ENCODE assay signal across 8 cellular contexts in genomic region chr6:112086744-112087135, GRCh38. TPM values are rescaled to one million over a fixed set of nuclear protein-coding genes. Genes with fewer than 3 reads are reported as not detected.
A peak's percentile ranks its signal among the peaks of the same experiment; 100 is the strongest.
DNase-seq lines count a peak whose midpoint lies in the region; ATAC-seq and TF ChIP-seq lines count a peak whose summit lies in the region.

No MANE protein-coding gene starts in this region.

- no peaks in the 10 kb centered on the region for H3K9me3 ChIP-seq in heart left ventricle

- TF ChIP-seq CTCF in 22Rv1 (IDR thresholded peaks at IDR 0.05): peak; percentile 41; the same call in 1 of the 2 replicates
- TF ChIP-seq CTCF in GM10266 (IDR thresholded peaks at IDR 0.05; ENCODE audit: control insufficient read depth, insufficient read depth, low read depth, missing control alignments): peak; percentile 33
- TF ChIP-seq CTCF in WI38 (IDR thresholded peaks at IDR 0.05; ENCODE audit: low read depth, low read length): peak; percentile 7; the same call in 1 of the 2 replicates
- TF ChIP-seq CTCF in heart left ventricle (IDR thresholded peaks at IDR 0.05): peak in 4 of 12 donors; percentile 20 to 32 (median 25)

- H3K27ac ChIP-seq in 22Rv1 (peak overlapping the region; percentile 62), heart left ventricle (peak overlapping the region; percentile 73 to 92 (median 86))

- ATAC-seq in HG02623 (IDR thresholded peaks at IDR 0.05; ENCODE audit: unreplicated experiment) (peak; percentile 10), heart left ventricle (peak in 2 of 4 donors; percentile 20 to 36)

- intact Hi-C loops in heart left ventricle (cut with DNase I): no loop called here

- H3K27me3 ChIP-seq in heart left ventricle: no peaks in the 10 kb centered on the region

- no peak for TF ChIP-seq POLR2A in heart left ventricle (IDR thresholded peaks at IDR 0.05)

- DNase-seq in GM10266 (ENCODE audit: extremely low spot score) (peak; percentile 14), MV-4-11 (lab: John Stamatoyannopoulos, UW) (peak; percentile 49), heart left ventricle (no peak), putamen (ENCODE audit: low spot score) (peak; percentile 22), amygdala (lab: John Stamatoyannopoulos, UW) (no peak)

- WGBS in heart left ventricle, 4 donors: 0 to 1% (median 0%) methylated on average over 8 of the region's 8 CpGs

- peak overlapping the region; percentile 77 for H3K4me3 ChIP-seq in WI38 (ENCODE audit: low read depth, low read length)
- peak overlapping the region; percentile 62 to 88 (median 80) for H3K4me3 ChIP-seq in heart left ventricle

- H3K36me3 ChIP-seq in heart left ventricle: peaks cover 0 to 38% (median 16%) of the 10 kb centered on the region in 9 donors

- peaks cover 0 to 35% (median 17%) of the 10 kb centered on the region in 12 donors for H3K4me1 ChIP-seq in heart left ventricle

RNA-seq across cellular contexts. Expression of gene TUBE1, which starts 0.5 kb away (rescaled TPM):
- total RNA-seq in heart left ventricle: 10 to 100 TPM; 16.1 to 33.2 (median 25.0) TPM
- 10 to 100 TPM; 10.1 to 23.1 TPM for polyA plus RNA-seq in heart left ventricle

RNA-seq across cellular contexts. Expression of gene FAM229B, which starts 0.7 kb away (rescaled TPM):
- 10 to 100 TPM; 33.7 to 77.7 (median 54.8) TPM for total RNA-seq in heart left ventricle
- 10 to 100 TPM; 28.6 to 85.8 TPM for polyA plus RNA-seq in heart left ventricle

RNA-seq across cellular contexts. Expression of gene CCN6, which starts 32.8 kb away (rescaled TPM):
- total RNA-seq in heart left ventricle: not detected
- polyA plus RNA-seq in heart left ventricle: not detected

Comparison
In these comparisons a context has a peak if more than half of its experiments do, and no peak if none do; other contexts are left out.
1. DNase-seq: peak in GM10266 (single experiment), MV-4-11 (single experiment) and putamen (single experiment); none in heart left ventricle (0 of 5) and amygdala (0 of 56).